Comparison of ENCODE assay signal across 27 cellular contexts in the genomic region with DNA sequence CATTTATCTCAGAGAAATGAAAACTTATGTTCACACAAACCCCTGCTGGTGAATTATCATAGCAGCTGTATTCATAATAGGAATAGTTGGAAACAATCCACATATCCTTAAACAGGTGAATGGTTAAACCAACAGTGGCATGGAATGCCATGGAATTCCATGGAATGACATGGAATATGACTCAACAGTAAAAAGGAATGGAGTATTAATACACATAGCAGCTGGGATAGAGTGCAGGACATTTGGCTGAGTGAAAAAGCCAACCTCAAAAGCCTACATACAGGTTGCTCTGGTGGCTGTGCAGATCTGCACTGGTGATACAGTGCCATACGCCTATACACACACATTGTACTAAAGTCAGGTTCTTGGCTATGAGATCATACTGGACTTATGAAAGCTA.
"Had no signal": no experiment of that assay in that cellular context is flagged by ENCODE, and none has a peak within 500 bp of the region (broad histone marks: within the 10 kb centered on the region; RNA-seq: fewer than 3 reads in every experiment).

No MANE protein-coding gene starts in this region.

- H3K9me3 ChIP-seq: colonic mucosa, gastrocnemius medialis, psoas muscle, right lobe of liver, upper lobe of right lung, vagina had no signal

- H3K4me1 Mint-ChIP-seq: endodermal cell; naive thymus-derived CD4-positive, alpha-beta T cell; stimulated activated memory B cell treated with anti-CD40 and anti-IgM and Interleukin-4, amounts not matched to agents 10 μg/mL and 1 μg/mL and 100 μg/mL, for 72 hours had no signal

- H3K4me3 Mint-ChIP-seq: endodermal cell; naive thymus-derived CD4-positive, alpha-beta T cell; stimulated activated memory B cell treated with anti-CD40 and anti-IgM and Interleukin-4, amounts not matched to agents 10 μg/mL and 1 μg/mL and 100 μg/mL, for 72 hours; stimulated activated naive CD8-positive, alpha-beta T cell treated with anti-CD3 and anti-CD28 coated beads, Interleukin-15, Interleukin-2, amounts not matched to agents 100 ng/mL and 50 ng/mL, for 24 hours had no signal

- H3K27ac ChIP-seq: colonic mucosa, gastrocnemius medialis, heart right ventricle, left ventricle myocardium inferior, neutrophil, psoas muscle, right lobe of liver, spleen, tibial artery, upper lobe of right lung, vagina had no signal

- ATAC-seq: gastrocnemius medialis; heart right ventricle; left cardiac atrium; naive thymus-derived CD4-positive, alpha-beta T cell; psoas muscle; right lobe of liver; stimulated activated memory B cell treated with anti-CD40 and anti-IgM and Interleukin-4, amounts not matched to agents 10 μg/mL and 1 μg/mL and 100 μg/mL, for 72 hours; upper lobe of right lung had no signal

- H3K4me3 ChIP-seq: colonic mucosa, gastrocnemius medialis, heart right ventricle, left ventricle myocardium inferior, lung, psoas muscle, right lobe of liver, spleen, tibial artery, upper lobe of right lung, vagina had no signal

- DNase-seq: colonic mucosa; dermis blood vessel endothelial cell; effector CD4-positive, alpha-beta T cell; endodermal cell; erythroblast; gastrocnemius medialis; heart right ventricle; hypothalamus; islet precursor cell; left cardiac atrium; left ventricle myocardium inferior; mesenchymal stem cell; naive thymus-derived CD4-positive, alpha-beta T cell; psoas muscle; retina; right lobe of liver; spleen; stimulated activated CD4-positive, alpha-beta T cell treated with anti-CD3 and anti-CD28 coated beads, Interleukin-15, amount 100 ng/mL, for 24 hours; stimulated activated CD4-positive, alpha-beta T cell treated with anti-CD3 and anti-CD28 coated beads, Interleukin-1b, Interleukin-23, amount 100 ng/mL, for 48 hours; stimulated activated CD4-positive, alpha-beta T cell treated with anti-CD3 and anti-CD28 coated beads, Interleukin-4, amount 100 ng/mL, for 24 hours; tibial artery; upper lobe of right lung had no signal

- H3K4me1 ChIP-seq: colonic mucosa, gastrocnemius medialis, heart right ventricle, left ventricle myocardium inferior, psoas muscle, right lobe of liver, spleen, tibial artery, upper lobe of right lung, vagina had no signal

- H3K36me3 ChIP-seq: colonic mucosa, gastrocnemius medialis, heart right ventricle, left ventricle myocardium inferior, neutrophil, right lobe of liver, spleen, tibial artery, upper lobe of right lung, vagina had no signal

- H3K27me3 ChIP-seq: colonic mucosa, right lobe of liver, upper lobe of right lung, vagina had no signal

- H3K36me3 Mint-ChIP-seq: stimulated activated memory B cell treated with anti-CD40 and anti-IgM and Interleukin-4, amounts not matched to agents 10 μg/mL and 1 μg/mL and 100 μg/mL, for 72 hours had no signal

- H3K27ac Mint-ChIP-seq: endodermal cell; naive thymus-derived CD4-positive, alpha-beta T cell; stimulated activated memory B cell treated with anti-CD40 and anti-IgM and Interleukin-4, amounts not matched to agents 10 μg/mL and 1 μg/mL and 100 μg/mL, for 72 hours; stimulated activated naive CD8-positive, alpha-beta T cell treated with anti-CD3 and anti-CD28 coated beads, Interleukin-15, Interleukin-2, amounts not matched to agents 100 ng/mL and 50 ng/mL, for 24 hours had no signal
